In genomic region chr6:111087871-111088667, GRCh38 we compare ENCODE assay signal across 8 cellular contexts. TPM values are rescaled to one million over a fixed set of nuclear protein-coding genes. Genes with fewer than 3 reads are reported as not detected.
DNase-seq lines count a peak whose midpoint lies in the region; ATAC-seq and TF ChIP-seq lines count a peak whose summit lies in the region.

No MANE protein-coding gene starts in this region.

- DNase-seq in activated naive CD4-positive, alpha-beta T cell treated with anti-CD3 and anti-CD28 coated beads, Interleukin-2, amount 50 U/mL, for 16 hours = peak; percentile 76
- DNase-seq in stimulated activated CD4-positive, alpha-beta T cell treated with anti-CD3 and anti-CD28 coated beads, Interleukin-12 subunit alpha, Interleukin-12 subunit beta, amount 100 ng/mL, for 4 hours = peak; percentile 52
- DNase-seq in HT-29 (ENCODE audit: low spot score) = no peak
- DNase-seq in NK-92 treated with Interleukin-12 subunit alpha and Interleukin-12 subunit beta, amount 100 ng/mL, for 24 hours (lab: John Stamatoyannopoulos, UW) = no peak

- no peaks in the 10 kb centered on the region for H3K9me3 ChIP-seq in iPS-15b (ENCODE audit: control insufficient read depth, insufficient read depth, low read length)

- no peak overlapping the region for H3K9ac ChIP-seq in iPS-15b (ENCODE audit: low read depth, low read length)

- H3K36me3 ChIP-seq in iPS-15b (ENCODE audit: control insufficient read depth, insufficient read depth, low read length) = no peaks in the 10 kb centered on the region

- peaks cover 17% of the 10 kb centered on the region for H3K4me1 ChIP-seq in iPS-15b (ENCODE audit: control insufficient read depth, insufficient read depth, low read length)

- peak overlapping the region; percentile 65 for H3K4me3 ChIP-seq in iPS-15b (ENCODE audit: low read depth, low read length)

- ATAC-seq in GM18511 (IDR thresholded peaks at IDR 0.05; ENCODE audit: unreplicated experiment) = peak; percentile 23
- ATAC-seq in HG02981 (IDR thresholded peaks at IDR 0.05; ENCODE audit: unreplicated experiment) = peak; percentile 16
- ATAC-seq in SK-N-SH treated with all-trans-retinoic acid at 6 μM for 48 hours = peak; percentile 44

- peaks cover 26% of the 10 kb centered on the region for H3K27me3 ChIP-seq in iPS-15b (ENCODE audit: control insufficient read depth, insufficient read depth, low read length)

TF ChIP-seq in SK-N-SH treated with all-trans-retinoic acid at 6 μM for 48 hours, 23 proteins besides CTCF, POLR2A, EP300 and RAD21:
- TF ChIP-seq GLIS3 (CRISPR knock-in tag; IDR thresholded peaks at IDR 0.05) = no peak
- TF ChIP-seq ARNTL (CRISPR knock-in tag; IDR thresholded peaks at IDR 0.05; ENCODE audit: borderline replicate concordance, low read depth) = no peak
- TF ChIP-seq, protein P1, sequence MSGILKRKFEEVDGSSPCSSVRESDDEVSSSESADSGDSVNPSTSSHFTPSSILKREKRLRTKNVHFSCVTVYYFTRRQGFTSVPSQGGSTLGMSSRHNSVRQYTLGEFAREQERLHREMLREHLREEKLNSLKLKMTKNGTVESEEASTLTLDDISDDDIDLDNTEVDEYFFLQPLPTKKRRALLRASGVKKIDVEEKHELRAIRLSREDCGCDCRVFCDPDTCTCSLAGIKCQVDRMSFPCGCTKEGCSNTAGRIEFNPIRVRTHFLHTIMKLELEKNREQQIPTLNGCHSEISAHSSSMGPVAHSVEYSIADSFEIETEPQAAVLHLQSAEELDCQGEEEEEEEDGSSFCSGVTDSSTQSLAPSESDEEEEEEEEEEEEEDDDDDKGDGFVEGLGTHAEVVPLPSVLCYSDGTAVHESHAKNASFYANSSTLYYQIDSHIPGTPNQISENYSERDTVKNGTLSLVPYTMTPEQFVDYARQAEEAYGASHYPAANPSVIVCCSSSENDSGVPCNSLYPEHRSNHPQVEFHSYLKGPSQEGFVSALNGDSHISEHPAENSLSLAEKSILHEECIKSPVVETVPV (CRISPR knock-in tag; IDR thresholded peaks at IDR 0.05) = no peak
TF ChIP-seq in SK-N-SH treated with all-trans-retinoic acid at 6 μM for 48 hours: peak in this region for 0.

RNA-seq across cellular contexts. Expression of gene SLC16A10, which starts 0.8 kb away (rescaled TPM):
- total RNA-seq in HT-29 (2014; rRNA removed; shearing (Covaris generic)) = 0.76 TPM in 1 of 2 replicates, not detected in the other

Comparison
In these comparisons a context has a peak if more than half of its experiments do, and no peak if none do; other contexts are left out.
1. DNase-seq: peak in activated naive CD4-positive, alpha-beta T cell treated with anti-CD3 and anti-CD28 coated beads, Interleukin-2, amount 50 U/mL, for 16 hours (single experiment) and stimulated activated CD4-positive, alpha-beta T cell treated with anti-CD3 and anti-CD28 coated beads, Interleukin-12 subunit alpha, Interleukin-12 subunit beta, amount 100 ng/mL, for 4 hours (single experiment); none in HT-29 (single experiment) and NK-92 treated with Interleukin-12 subunit alpha and Interleukin-12 subunit beta, amount 100 ng/mL, for 24 hours (single experiment).
2. Peak in every context shown above with its lines, with median percentiles within 50 percentile points of each other: ATAC-seq.